Comparison of ENCODE assay signal across 15 cellular contexts in genomic region chr12:71046215-71046614, GRCh38.
DNase-seq lines count a peak whose midpoint lies in the region; ATAC-seq and TF ChIP-seq lines count a peak whose summit lies in the region.
"Had no signal": no experiment of that assay in that cellular context is flagged by ENCODE, and none has a peak within 500 bp of the region (broad histone marks: within the 10 kb centered on the region; RNA-seq: fewer than 3 reads in every experiment).

No MANE protein-coding gene starts in this region.

- peak overlapping the region; percentile 8 for H3K27ac ChIP-seq in left ventricle myocardium inferior (replicated peaks)
- no peak overlapping the region for H3K27ac ChIP-seq in mammary epithelial cell (ENCODE audit: insufficient read depth, low read depth, low read length)
- H3K27ac ChIP-seq in aorta (ENCODE audit: low read depth in 1 of 2, low read length in 2 of 2) = no peak overlapping the region
- H3K27ac ChIP-seq in coronary artery = peak overlapping the region in 1 of 2 donors; percentile 46
- H3K27ac ChIP-seq: transverse colon had no signal

- H3K27me3 ChIP-seq in left ventricle myocardium inferior (ENCODE audit: low read depth) (peaks cover 4% of the 10 kb centered on the region), mammary epithelial cell (ENCODE audit: insufficient read depth, low read length) (no peaks in the 10 kb centered on the region), aorta (ENCODE audit: control insufficient read depth in 1 of 2, insufficient read depth in 2 of 2, low read length in 1 of 2) (no peaks in the 10 kb centered on the region)
- H3K27me3 ChIP-seq: transverse colon had no signal

- CTCF ChIA-PET in mammary epithelial cell (lab: Charles Lee; ENCODE audit: low non-redundant PET) = no interaction called here

- dilution Hi-C loops in mammary epithelial cell (cut with HindIII; ENCODE audit: low sequenced_read_pairs) = no loop called here

- H3K36me3 ChIP-seq in left ventricle myocardium inferior (no peaks in the 10 kb centered on the region), mammary epithelial cell (ENCODE audit: insufficient read depth, low read length) (no peaks in the 10 kb centered on the region), aorta (ENCODE audit: control insufficient read depth in 1 of 2, insufficient read depth in 2 of 2, low read length in 1 of 2) (no peaks in the 10 kb centered on the region)
- H3K36me3 ChIP-seq: transverse colon had no signal

- H3K9me3 ChIP-seq in left ventricle myocardium inferior (replicated peaks) = no peaks in the 10 kb centered on the region
- H3K9me3 ChIP-seq in mammary epithelial cell (replicated peaks; ENCODE audit: insufficient read depth, low read length) = no peaks in the 10 kb centered on the region
- no peaks in the 10 kb centered on the region for H3K9me3 ChIP-seq in aorta (ENCODE audit: control insufficient read depth, low read length)
- H3K9me3 ChIP-seq: transverse colon had no signal

- intact Hi-C loops in left ventricle myocardium inferior (cut with micrococcal nuclease) = no loop called here
- intact Hi-C loops in Right ventricle myocardium inferior (cut with DNase I) = no loop called here
- intact Hi-C loops in mammary epithelial cell (cut with micrococcal nuclease) = no loop called here
- intact Hi-C loops in aorta (cut with DNase I) = no loop called here

- ATAC-seq in Right ventricle myocardium inferior = no peak
- ATAC-seq in aorta (ENCODE audit: low FRiP score) = peak; percentile 27
- ATAC-seq: Panc1, T-helper 17 cell had no signal

- no peak overlapping the region for H3K9ac ChIP-seq in mammary epithelial cell (ENCODE audit: insufficient read depth, low read length)

- H3K4me1 ChIP-seq in left ventricle myocardium inferior (peaks cover 4% of the 10 kb centered on the region), mammary epithelial cell (ENCODE audit: insufficient read depth, low read length) (no peaks in the 10 kb centered on the region), aorta (ENCODE audit: control insufficient read depth in 1 of 2, insufficient read depth in 2 of 2, low read length in 2 of 2) (no peaks in the 10 kb centered on the region)

- in situ Hi-C loops in mammary epithelial cell (cut with MboI; ENCODE audit: low sequenced_read_pairs in 2 of 2) = no loop called here

- H3K79me2 ChIP-seq in mammary epithelial cell (ENCODE audit: insufficient read depth, low read length) = no peaks in the 10 kb centered on the region

- H3K4me2 ChIP-seq in mammary epithelial cell (ENCODE audit: insufficient read depth, low read depth, low read length) = no peak overlapping the region

- TF ChIP-seq CTCF in left ventricle myocardium inferior (IDR thresholded peaks at IDR 0.05; ENCODE audit: borderline replicate concordance) = no peak
- TF ChIP-seq CTCF in mammary epithelial cell (conservative IDR thresholded peaks at IDR 0.05 in 1 of 2, IDR thresholded peaks at IDR 0.05 in 1 of 2; ENCODE audit: extremely low read depth in 1 of 2, insufficient read depth in 1 of 2, low read depth in 1 of 2, low read length in 2 of 2) = no peak
- TF ChIP-seq CTCF in coronary artery (IDR thresholded peaks at IDR 0.05) = no peak

- H3K4me3 ChIP-seq in left ventricle myocardium inferior = no peak overlapping the region
- H3K4me3 ChIP-seq in mammary epithelial cell (replicated peaks in 1 of 3; ENCODE audit: insufficient read depth in 1 of 3, low read depth in 2 of 3, low read length in 3 of 3) = no peak overlapping the region
- no peak overlapping the region for H3K4me3 ChIP-seq in aorta (ENCODE audit: low read length in 2 of 2)
- H3K4me3 ChIP-seq in coronary artery = no peak overlapping the region
- H3K4me3 ChIP-seq: transverse colon had no signal

- no peaks in the 10 kb centered on the region for H4K20me1 ChIP-seq in mammary epithelial cell (ENCODE audit: insufficient read depth, low read length)

- H2AFZ ChIP-seq in mammary epithelial cell (ENCODE audit: low read depth, low read length) = no peak overlapping the region

- DNase-seq in left ventricle myocardium inferior (no peak), Right ventricle myocardium inferior (ENCODE audit: missing footprints) (no peak), mammary epithelial cell (peak; percentile 2), kidney glomerular epithelial cell (lab: John Stamatoyannopoulos, UW) (peak; percentile 57), aorta (no peak), coronary artery (ENCODE audit: low spot score) (no peak), nucleus accumbens (lab: John Stamatoyannopoulos, UW) (no peak)
- DNase-seq in effector CD8-positive, alpha-beta T cell (lab: John Stamatoyannopoulos, UW) = no peak
- DNase-seq: 8988T; activated CD4-positive, alpha-beta T cell treated with anti-CD3 and anti-CD28 coated beads, Interleukin-2, amount 50 U/mL, for 48 hours; activated effector memory CD4-positive, alpha-beta T cell treated with Interleukin-2 at 50 U/mL for 16 hours; cerebellar nuclear complex; T-helper 17 cell; transverse colon had no signal

- BruUV-seq in mammary epithelial cell (replicated peaks; lab: Mats Ljungman, UMichigan) = no TSS peak

Comparison
In these comparisons a context has a peak if more than half of its experiments do, and no peak if none do; other contexts are left out.
1. DNase-seq: peak in mammary epithelial cell (single experiment) and kidney glomerular epithelial cell (single experiment); none in left ventricle myocardium inferior (single experiment), Right ventricle myocardium inferior (single experiment), aorta (0 of 2), coronary artery (single experiment), nucleus accumbens (0 of 56) and effector CD8-positive, alpha-beta T cell (single experiment).